In the genomic region with DNA sequence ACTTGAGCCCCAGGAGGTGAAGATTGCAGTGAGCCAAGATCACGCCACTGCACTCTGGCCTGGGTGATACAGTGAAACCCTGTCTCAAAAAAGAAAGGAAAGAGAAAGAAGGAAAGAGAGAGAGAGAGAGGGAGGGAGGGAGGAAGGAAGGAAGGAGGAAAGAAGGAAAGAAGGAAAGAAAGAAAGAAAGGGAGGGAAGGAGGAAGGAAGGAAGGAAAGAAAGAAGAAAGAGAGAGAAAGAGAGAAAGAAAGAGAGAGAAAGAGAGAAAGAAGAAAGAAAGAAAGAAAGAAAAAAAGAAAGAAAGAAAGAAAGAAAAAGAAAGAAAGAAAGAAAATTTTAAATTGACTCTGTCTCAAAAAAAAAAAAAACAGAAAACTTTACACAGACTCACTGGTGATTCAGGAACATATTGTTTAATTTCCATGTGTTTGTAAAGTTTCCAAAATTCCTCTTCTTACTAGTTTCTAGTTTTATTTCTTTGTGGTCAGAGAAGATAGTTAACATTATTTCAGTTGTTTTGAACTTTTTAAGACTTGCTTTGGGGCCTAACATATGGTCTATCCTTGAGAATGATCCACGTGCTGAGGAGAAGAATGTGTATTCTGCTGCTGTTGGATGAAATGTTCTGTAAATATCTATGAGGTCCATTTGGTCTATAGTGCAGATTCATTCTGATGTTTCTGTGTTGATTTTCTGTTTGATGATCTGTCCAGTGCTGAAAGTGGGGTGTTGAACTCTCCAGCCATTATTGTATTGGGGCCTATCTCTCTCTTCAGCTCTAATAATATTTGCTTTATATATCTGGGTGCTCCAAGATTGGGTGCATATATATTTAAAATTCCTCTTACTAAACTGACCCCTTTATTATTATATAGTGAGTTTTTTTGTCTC, we compare ENCODE assay signal across 17 cellular contexts.
"Had no signal": no experiment of that assay in that cellular context is flagged by ENCODE, and none has a peak within 500 bp of the region (broad histone marks: within the 10 kb centered on the region; RNA-seq: fewer than 3 reads in every experiment).

No MANE protein-coding gene starts in this region.

- H3K9ac ChIP-seq: neural progenitor cell had no signal

- H3K4me1 ChIP-seq: adrenal gland, neural progenitor cell, pancreas, testis, upper lobe of right lung had no signal

- DNase-seq: activated CD4-positive, alpha-beta T cell treated with anti-CD3 and anti-CD28 coated beads, Interleukin-2, amount 10 ng/mL, durations not matched to agents 7 days and 5 days; activated CD4-positive, CD25-positive, alpha-beta regulatory T cell; activated naive CD4-positive, alpha-beta T cell treated with anti-CD3 and anti-CD28 coated beads, Interleukin-2, amount 10 ng/mL, durations not matched to agents 7 days and 5 days; activated T-cell treated with anti-CD3 and anti-CD28 coated beads for 4 hours; adrenal gland; effector memory CD8-positive, alpha-beta T cell; erythroblast; gastrocnemius medialis; kidney glomerular epithelial cell; pancreas; stimulated activated CD4-positive, alpha-beta T cell treated with anti-CD3 and anti-CD28 coated beads, Interleukin-4, amount 100 ng/mL, for 4 hours; stimulated activated naive CD8-positive, alpha-beta T cell treated with anti-CD3 and anti-CD28 coated beads, Interleukin-15, amount 100 ng/mL, for 72 hours; T-helper 2 cell; testis; upper lobe of right lung had no signal

- H3K4me3 ChIP-seq: adrenal gland, gastrocnemius medialis, neural progenitor cell, pancreas, testis, upper lobe of right lung had no signal

- H3K9me3 ChIP-seq: adrenal gland, gastrocnemius medialis, pancreas, testis, upper lobe of right lung had no signal

- H3K27ac ChIP-seq: adrenal gland, gastrocnemius medialis, neural progenitor cell, pancreas, testis, upper lobe of right lung had no signal

- ATAC-seq: activated T-helper 17 cell treated with anti-CD3 and anti-CD28 coated beads, Interleukin-2, amount 50 U/mL, for 72 hours; effector memory CD8-positive, alpha-beta T cell; gastrocnemius medialis; pancreas; stimulated activated naive CD8-positive, alpha-beta T cell treated with anti-CD3 and anti-CD28 coated beads, Interleukin-15, amount 100 ng/mL, for 72 hours; upper lobe of right lung had no signal

- H3K27me3 ChIP-seq: adrenal gland, gastrocnemius medialis, neural progenitor cell, pancreas, testis, upper lobe of right lung had no signal

- H3K4me2 ChIP-seq: neural progenitor cell had no signal

- H2AFZ ChIP-seq: neural progenitor cell had no signal

- H3K36me3 ChIP-seq: adrenal gland, gastrocnemius medialis, neural progenitor cell, pancreas, upper lobe of right lung had no signal
